ENCODE assay signal across 15 cellular contexts in the genomic region with DNA sequence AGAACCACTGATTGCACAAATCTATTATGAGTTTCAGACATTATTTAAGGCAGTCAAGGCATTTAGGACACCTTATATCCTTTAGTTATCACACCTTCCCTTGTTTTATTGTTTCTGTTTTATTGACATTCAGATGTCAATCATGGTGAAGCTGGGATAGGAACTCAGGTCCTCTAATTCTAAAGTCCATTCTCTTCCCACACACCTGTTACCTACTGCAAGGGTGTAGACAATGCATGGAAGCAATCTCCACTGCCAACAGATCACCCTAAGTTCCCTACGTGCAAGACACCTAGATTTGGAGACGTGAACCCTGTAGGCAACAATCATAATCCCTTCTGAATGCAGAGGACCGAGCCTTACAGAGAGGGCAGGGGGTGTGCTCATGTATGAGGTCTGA.
"Had no signal": no experiment of that assay in that cellular context is flagged by ENCODE, and none has a peak within 500 bp of the region (broad histone marks: within the 10 kb centered on the region; RNA-seq: fewer than 3 reads in every experiment).

No MANE protein-coding gene starts in this region.

- H3K36me3 ChIP-seq: heart left ventricle, sigmoid colon, uterus had no signal

- H3K9me3 ChIP-seq: heart left ventricle, psoas muscle, sigmoid colon, testis, uterus had no signal

- H3K27ac ChIP-seq: foreskin keratinocyte, heart left ventricle, psoas muscle, sigmoid colon, testis, uterus had no signal

- ATAC-seq: activated CD4-positive, CD25-positive, alpha-beta regulatory T cell treated with anti-CD3 and anti-CD28 coated beads, Interleukin-2, amount 50 U/mL, for 24 hours; foreskin keratinocyte; heart left ventricle; naive thymus-derived CD4-positive, alpha-beta T cell; psoas muscle; stimulated activated naive CD8-positive, alpha-beta T cell treated with anti-CD3 and anti-CD28 coated beads, Interleukin-15, amount 100 ng/mL, for 72 hours had no signal

- H3K27me3 ChIP-seq: foreskin keratinocyte, sigmoid colon, testis, uterus had no signal

- H3K4me1 ChIP-seq: foreskin keratinocyte, testis, uterus had no signal

- DNase-seq: activated gamma-delta T cell treated with Interleukin-2 at 50 U/mL for 16 hours; activated naive CD8-positive, alpha-beta T cell treated with anti-CD3 and anti-CD28 coated beads for 36 hours; activated T-cell treated with anti-CD3 and anti-CD28 coated beads, Interleukin-2, amount 50 U/mL, for 1 hour; foreskin keratinocyte; heart left ventricle; midbrain; naive thymus-derived CD4-positive, alpha-beta T cell; psoas muscle; sigmoid colon; stimulated activated CD4-positive, alpha-beta T cell treated with anti-CD3 and anti-CD28 coated beads, Interleukin-4, amount 100 ng/mL, for 1 hour; stimulated activated naive CD8-positive, alpha-beta T cell treated with anti-CD3 and anti-CD28 coated beads, Interleukin-15, amount 100 ng/mL, for 72 hours; T-helper 2 cell; testis; uterus had no signal

- H3K4me3 ChIP-seq: psoas muscle, sigmoid colon, testis, uterus had no signal
